ENCODE assay signal across 18 cellular contexts in the genomic region with DNA sequence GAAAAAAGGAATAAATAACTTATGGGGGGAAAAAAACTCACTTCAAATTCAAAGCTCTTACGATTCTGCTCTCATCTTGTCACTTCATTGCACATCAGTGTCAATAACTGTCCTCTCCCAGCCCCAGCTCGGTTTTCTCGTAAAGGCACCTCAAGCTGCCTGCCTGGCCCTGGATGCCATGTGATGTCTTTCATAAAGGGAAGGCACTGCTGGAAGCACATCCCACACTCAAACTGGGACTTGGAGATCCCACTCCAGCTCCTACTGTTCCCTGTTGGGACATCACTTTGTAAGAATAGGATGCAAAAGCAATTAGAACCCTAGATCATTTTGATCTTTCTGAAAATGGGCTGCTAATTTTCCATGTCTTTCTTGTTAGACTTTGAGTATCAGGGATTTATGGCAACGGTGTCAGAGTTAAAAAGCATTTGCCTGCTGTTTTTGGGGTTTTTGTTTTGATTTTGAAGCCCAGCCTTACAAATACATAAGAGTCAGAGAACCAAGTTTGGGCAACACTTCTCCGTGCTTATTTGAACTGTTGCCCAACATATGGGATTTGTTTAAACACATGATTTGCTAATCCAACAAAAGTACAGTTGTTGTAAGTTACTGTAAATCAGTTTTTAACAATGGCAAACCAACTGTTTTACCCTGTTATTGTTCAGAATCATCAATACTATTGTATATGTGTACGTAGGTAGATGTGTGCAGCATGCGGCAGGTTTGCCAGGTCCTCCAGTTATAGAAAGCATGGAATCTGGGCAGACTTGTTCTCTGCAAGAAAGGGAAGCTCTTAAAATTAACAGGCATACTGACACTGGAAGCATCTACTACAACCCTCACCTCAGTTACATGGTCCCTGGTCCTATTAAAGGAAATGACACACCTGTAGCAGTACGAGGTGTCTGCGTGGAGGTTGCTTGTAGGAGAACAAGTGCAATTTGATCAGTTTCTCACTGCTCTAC. TPM values are rescaled to one million over a fixed set of nuclear protein-coding genes. Genes with fewer than 3 reads are reported as not detected.
DNase-seq lines count a peak whose midpoint lies in the region; ATAC-seq and TF ChIP-seq lines count a peak whose summit lies in the region.
"Had no signal": no experiment of that assay in that cellular context is flagged by ENCODE, and none has a peak within 500 bp of the region (broad histone marks: within the 10 kb centered on the region; RNA-seq: fewer than 3 reads in every experiment).

No MANE protein-coding gene starts in this region.

- peaks cover 0 to 45% (median 27%) of the 10 kb centered on the region in 4 donors for H3K4me1 ChIP-seq in sigmoid colon
- H3K4me1 ChIP-seq: SJCRH30 had no signal

- DNase-seq in NCI-H82 (lab: John Stamatoyannopoulos, UW) (peak; percentile 46), NCI-H82 treated with DMSO at 0.1 percent for 48 hours (lab: John Stamatoyannopoulos, UW; ENCODE audit: unreplicated experiment) (no peak), RWPE1 (ENCODE audit: low spot score) (no peak), fibroblast of mammary gland (ENCODE audit: low read depth) (peak; percentile 79), sigmoid colon (peak; percentile 61)
- DNase-seq: activated T-cell treated with anti-CD3 and anti-CD28 coated beads, Interleukin-2, amount 50 U/mL, for 48 hours; amygdala; DMS153; NCI-H2081 treated with DMSO at 0.1 percent for 48 hours; SJCRH30; T1000; testis had no signal

- TF ChIP-seq EP300 in sigmoid colon (IDR thresholded peaks at IDR 0.05): no peak

- no peaks in the 10 kb centered on the region for H3K27me3 ChIP-seq in sigmoid colon
- H3K27me3 ChIP-seq: left lung, SJCRH30, testis had no signal

- H3K27ac ChIP-seq in RWPE1 (peak overlapping the region; percentile 50; the same call in 1 of the 2 replicates), sigmoid colon (no peak overlapping the region)
- H3K27ac ChIP-seq: left lung, SJCRH30, testis had no signal

- H3K9me3 ChIP-seq in sigmoid colon: no peaks in the 10 kb centered on the region
- H3K9me3 ChIP-seq: left lung, SJCRH30, testis had no signal

- ATAC-seq in GM21786 (IDR thresholded peaks at IDR 0.05; ENCODE audit: unreplicated experiment): no peak
- ATAC-seq in HG03097 (IDR thresholded peaks at IDR 0.05; ENCODE audit: low FRiP score, unreplicated experiment): no peak
- ATAC-seq in GM21723 (IDR thresholded peaks at IDR 0.05; ENCODE audit: unreplicated experiment): no peak
- ATAC-seq: GM23338; left lung; natural killer cell treated with Interleukin-12 subunit alpha and Interleukin-12 subunit beta and Interleukin-15 and Interleukin-18, amount 100 ng/mL, for 72 hours had no signal

- POLR2A ChIA-PET in RWPE1 (lab: Yijun Ruan, JAX; ENCODE audit: low non-redundant PET): no interaction called here

- WGBS in sigmoid colon, 2 donors: 85 to 89% methylated on average over 9 of the region's 9 CpGs

- peaks cover 7 to 30% (median 13%) of the 10 kb centered on the region in 4 donors for H3K36me3 ChIP-seq in sigmoid colon

- TF ChIP-seq CTCF in RWPE1 (conservative IDR thresholded peaks at IDR 0.05; ENCODE audit: low read depth): no peak
- no peak for TF ChIP-seq CTCF in fibroblast of mammary gland (conservative IDR thresholded peaks at IDR 0.05; ENCODE audit: control insufficient read depth, insufficient read depth, low read depth, low read length)
- TF ChIP-seq CTCF in sigmoid colon (IDR thresholded peaks at IDR 0.05): no peak

- CTCF ChIA-PET in RWPE1 (lab: Yijun Ruan, JAX): interaction anchor here (0.6 to 1.0 kb wide), 3 partner anchors 12 to 1032 kb away, joined by 3 to 4 read pairs (median 4); no protein-coding TSS in a partner anchor

- no peak for TF ChIP-seq POLR2A in sigmoid colon (IDR thresholded peaks at IDR 0.05)

- H3K4me3 ChIP-seq in fibroblast of mammary gland (ENCODE audit: control insufficient read depth, low read depth, low read length): no peak overlapping the region
- H3K4me3 ChIP-seq in sigmoid colon: no peak overlapping the region
- H3K4me3 ChIP-seq: GM23338, left lung, SJCRH30, testis had no signal

- intact Hi-C loops in sigmoid colon (cut with DNase I): no loop called here

RNA-seq across cellular contexts. Expression of gene SERTAD2, which starts 20.6 kb away (rescaled TPM):
- 10 to 100 TPM in 2 of 4 donors, 1 to 10 TPM in 2; 7.2 to 14.3 (median 10.5) TPM for total RNA-seq in sigmoid colon
- 10 to 100 TPM in 1 of 3 donors, 1 to 10 TPM in 2; 6.9 to 13.8 (median 8.4) TPM for polyA plus RNA-seq in sigmoid colon

Comparison
In these comparisons a context has a peak if more than half of its experiments do, and no peak if none do; other contexts are left out.
1. DNase-seq: peak in NCI-H82 (single experiment), fibroblast of mammary gland (single experiment) and sigmoid colon (single experiment); none in NCI-H82 treated with DMSO at 0.1 percent for 48 hours (single experiment) and RWPE1 (single experiment).